ENCODE assay signal across 11 cellular contexts in the genomic region with DNA sequence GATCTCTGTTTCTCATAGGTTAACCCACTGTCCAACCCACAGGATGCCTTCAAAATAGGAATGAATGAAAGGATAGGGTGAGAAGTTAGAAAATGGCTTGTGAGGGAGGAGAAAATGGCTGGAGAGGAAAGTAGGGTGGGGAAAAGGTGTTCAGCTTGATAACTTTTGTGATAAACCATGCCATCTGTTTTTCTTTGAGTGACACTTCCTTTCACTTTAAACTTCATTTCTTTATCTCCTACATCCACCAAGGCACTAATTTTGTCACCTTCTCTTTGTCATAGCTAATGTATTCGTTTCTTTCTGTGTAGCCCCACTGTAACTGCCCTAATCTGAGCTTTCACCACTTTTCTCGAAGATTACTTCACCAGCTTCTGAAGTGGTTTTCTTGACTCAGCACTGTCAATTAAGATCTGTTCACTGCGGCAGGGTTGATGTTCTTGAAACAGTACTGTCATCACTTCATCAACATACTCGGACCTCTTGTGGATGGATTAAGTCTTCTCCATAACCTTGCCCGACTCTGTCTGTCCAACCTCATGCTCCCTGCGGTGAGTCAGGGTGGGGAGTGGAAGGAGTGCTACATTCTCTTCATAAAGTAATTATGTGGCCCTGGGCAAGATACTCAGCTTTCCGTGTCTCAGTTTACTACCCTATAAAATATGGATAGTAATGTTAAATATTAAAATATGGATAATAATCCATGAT. TPM values are rescaled to one million over a fixed set of nuclear protein-coding genes. Genes with fewer than 3 reads are reported as not detected.
DNase-seq lines count a peak whose midpoint lies in the region; ATAC-seq, FAIRE-seq and TF ChIP-seq lines count a peak whose summit lies in the region.
"Had no signal": no experiment of that assay in that cellular context is flagged by ENCODE, and none has a peak within 500 bp of the region (broad histone marks: within the 10 kb centered on the region; RNA-seq: fewer than 3 reads in every experiment).

No MANE protein-coding gene starts in this region.

- H3K4me3 Mint-ChIP-seq in activated CD4-positive, alpha-beta memory T cell treated with anti-CD3 and anti-CD28 coated beads for 36 hours: peak overlapping the region; percentile 45
- H3K4me3 Mint-ChIP-seq in activated CD4-positive, alpha-beta memory T cell treated with anti-CD3 and anti-CD28 coated beads, Interleukin-2, amount 10 ng/mL, durations not matched to agents 7 days and 5 days: no peak overlapping the region

- CTCF ChIA-PET in activated CD4-positive, alpha-beta memory T cell treated with anti-CD3 and anti-CD28 coated beads for 36 hours (lab: Charles Lee): no interaction called here
- CTCF ChIA-PET in activated CD4-positive, alpha-beta memory T cell treated with anti-CD3 and anti-CD28 coated beads, Interleukin-2, amount 10 ng/mL, durations not matched to agents 7 days and 5 days (lab: Charles Lee): no interaction called here

- ATAC-seq in RWPE2 (ENCODE audit: low read depth): peak; percentile 82
- ATAC-seq: psoas muscle had no signal

- H3K9me3 ChIP-seq in RWPE2 (ENCODE audit: severe bottlenecking): no peaks in the 10 kb centered on the region
- H3K9me3 ChIP-seq: psoas muscle had no signal

- H3K4me3 ChIP-seq in RWPE2 (ENCODE audit: severe bottlenecking) (no peak overlapping the region), coronary artery (peak overlapping the region; percentile 13)
- H3K4me3 ChIP-seq: psoas muscle had no signal

- H3K27me3 ChIP-seq in RWPE2 (ENCODE audit: insufficient read depth, poor library complexity, severe bottlenecking): no peaks in the 10 kb centered on the region

- H3K4me1 ChIP-seq in RWPE2 (ENCODE audit: insufficient read depth, poor library complexity, severe bottlenecking): no peaks in the 10 kb centered on the region
- H3K4me1 ChIP-seq: psoas muscle had no signal

- peak overlapping the region; percentile 44 for H3K27ac ChIP-seq in RWPE2 (ENCODE audit: poor library complexity, severe bottlenecking)
- peak overlapping the region; percentile 57 to 80 for H3K27ac ChIP-seq in coronary artery
- H3K27ac ChIP-seq: psoas muscle had no signal

- H3K36me3 ChIP-seq in RWPE2 (ENCODE audit: low read depth): peaks cover 8% of the 10 kb centered on the region; the same call in 1 of the 2 replicates

- TF ChIP-seq POLR2A in H54 (IDR thresholded peaks at IDR 0.05; ENCODE audit: low read depth, low read length): no peak

- H3K27ac Mint-ChIP-seq in activated CD4-positive, alpha-beta memory T cell treated with anti-CD3 and anti-CD28 coated beads for 36 hours: peak overlapping the region; percentile 64
- no peak overlapping the region for H3K27ac Mint-ChIP-seq in activated CD4-positive, alpha-beta memory T cell treated with anti-CD3 and anti-CD28 coated beads, Interleukin-2, amount 10 ng/mL, durations not matched to agents 7 days and 5 days

- peaks cover 10% of the 10 kb centered on the region for H3K4me1 Mint-ChIP-seq in activated CD4-positive, alpha-beta memory T cell treated with anti-CD3 and anti-CD28 coated beads for 36 hours (ENCODE audit: low read depth)
- peaks cover 18% of the 10 kb centered on the region for H3K4me1 Mint-ChIP-seq in activated CD4-positive, alpha-beta memory T cell treated with anti-CD3 and anti-CD28 coated beads, Interleukin-2, amount 10 ng/mL, durations not matched to agents 7 days and 5 days

- POLR2A ChIA-PET in activated CD4-positive, alpha-beta memory T cell treated with anti-CD3 and anti-CD28 coated beads for 36 hours (lab: Charles Lee): interaction anchor here (1.0 kb wide), 1 partner anchor 9 kb away, joined by 5 read pairs; no protein-coding TSS in a partner anchor
- POLR2A ChIA-PET in activated CD4-positive, alpha-beta memory T cell treated with anti-CD3 and anti-CD28 coated beads, Interleukin-2, amount 10 ng/mL, durations not matched to agents 7 days and 5 days (lab: Charles Lee): no interaction called here

- peaks cover 2% of the 10 kb centered on the region for H3K27me3 Mint-ChIP-seq in activated CD4-positive, alpha-beta memory T cell treated with anti-CD3 and anti-CD28 coated beads for 36 hours
- peaks cover 5% of the 10 kb centered on the region for H3K27me3 Mint-ChIP-seq in activated CD4-positive, alpha-beta memory T cell treated with anti-CD3 and anti-CD28 coated beads, Interleukin-2, amount 10 ng/mL, durations not matched to agents 7 days and 5 days

- DNase-seq in activated CD4-positive, alpha-beta memory T cell treated with anti-CD3 and anti-CD28 coated beads for 36 hours: peak; percentile 11
- no peak for DNase-seq in activated CD4-positive, alpha-beta memory T cell treated with anti-CD3 and anti-CD28 coated beads, Interleukin-2, amount 10 ng/mL, durations not matched to agents 7 days and 5 days
- DNase-seq in RWPE2 (ENCODE audit: low spot score): no peak
- no peak for DNase-seq in coronary artery (ENCODE audit: low spot score)
- DNase-seq in stromal cell of bone marrow (ENCODE audit: low read depth): peak; percentile 54
- no peak for DNase-seq in H4 (ENCODE audit: low spot score)
- no peak for DNase-seq in COLO829 (ENCODE audit: low spot score)
- DNase-seq in H54 (ENCODE audit: insufficient read length, low spot score): no peak
- DNase-seq: psoas muscle had no signal

- no peak for FAIRE-seq in H54 (lab: Jason Lieb, UNC)
- FAIRE-seq: endothelial cell of umbilical vein had no signal

- H3K9me3 Mint-ChIP-seq in activated CD4-positive, alpha-beta memory T cell treated with anti-CD3 and anti-CD28 coated beads for 36 hours: no peaks in the 10 kb centered on the region
- H3K9me3 Mint-ChIP-seq in activated CD4-positive, alpha-beta memory T cell treated with anti-CD3 and anti-CD28 coated beads, Interleukin-2, amount 10 ng/mL, durations not matched to agents 7 days and 5 days: no peaks in the 10 kb centered on the region

- no peak for TF ChIP-seq CTCF in RWPE2 (IDR thresholded peaks at IDR 0.05; ENCODE audit: poor library complexity, severe bottlenecking)
- TF ChIP-seq CTCF in coronary artery (IDR thresholded peaks at IDR 0.05): no peak

- intact Hi-C loops in activated CD4-positive, alpha-beta memory T cell treated with anti-CD3 and anti-CD28 coated beads for 36 hours (cut with micrococcal nuclease): no loop called here

- no peaks in the 10 kb centered on the region for H3K36me3 Mint-ChIP-seq in activated CD4-positive, alpha-beta memory T cell treated with anti-CD3 and anti-CD28 coated beads for 36 hours
- H3K36me3 Mint-ChIP-seq in activated CD4-positive, alpha-beta memory T cell treated with anti-CD3 and anti-CD28 coated beads, Interleukin-2, amount 10 ng/mL, durations not matched to agents 7 days and 5 days (ENCODE audit: low read depth): no peaks in the 10 kb centered on the region

RNA-seq across cellular contexts. Expression of a gene that starts 5.5 kb away (rescaled TPM):
- 10 to 100 TPM; 28.4 to 35.5 TPM for total RNA-seq in activated CD4-positive, alpha-beta memory T cell treated with anti-CD3 and anti-CD28 coated beads for 36 hours
- 10 to 100 TPM; 20.7 to 22.0 TPM for total RNA-seq in activated CD4-positive, alpha-beta memory T cell treated with anti-CD3 and anti-CD28 coated beads, Interleukin-2, amount 10 ng/mL, durations not matched to agents 7 days and 5 days
- 45.0 and 61.1 TPM in 2 replicates for total RNA-seq in H4 (2014; rRNA removed; shearing (Covaris generic))

RNA-seq across cellular contexts. Expression of a gene that starts 28.1 kb away (rescaled TPM):
- total RNA-seq in activated CD4-positive, alpha-beta memory T cell treated with anti-CD3 and anti-CD28 coated beads for 36 hours: not detected
- not detected for total RNA-seq in activated CD4-positive, alpha-beta memory T cell treated with anti-CD3 and anti-CD28 coated beads, Interleukin-2, amount 10 ng/mL, durations not matched to agents 7 days and 5 days
- total RNA-seq in H4 (2014; rRNA removed; shearing (Covaris generic)): not detected in 2 replicates
- total RNA-seq: endothelial cell of umbilical vein, liver, psoas muscle had no signal

RNA-seq across cellular contexts. Expression of a gene that starts 39.1 kb away (rescaled TPM):
- total RNA-seq in activated CD4-positive, alpha-beta memory T cell treated with anti-CD3 and anti-CD28 coated beads for 36 hours: not detected
- not detected for total RNA-seq in activated CD4-positive, alpha-beta memory T cell treated with anti-CD3 and anti-CD28 coated beads, Interleukin-2, amount 10 ng/mL, durations not matched to agents 7 days and 5 days
- not detected in 2 replicates for total RNA-seq in H4 (2014; rRNA removed; shearing (Covaris generic))
- total RNA-seq: endothelial cell of umbilical vein, liver, psoas muscle had no signal

RNA-seq across cellular contexts. Expression of a gene that starts 45.5 kb away (rescaled TPM):
- not detected for total RNA-seq in activated CD4-positive, alpha-beta memory T cell treated with anti-CD3 and anti-CD28 coated beads for 36 hours
- not detected for total RNA-seq in activated CD4-positive, alpha-beta memory T cell treated with anti-CD3 and anti-CD28 coated beads, Interleukin-2, amount 10 ng/mL, durations not matched to agents 7 days and 5 days
- not detected in 2 replicates for total RNA-seq in H4 (2014; rRNA removed; shearing (Covaris generic))
- total RNA-seq: endothelial cell of umbilical vein, liver, psoas muscle had no signal

RNA-seq across cellular contexts. Expression of a gene that starts 55.9 kb away (rescaled TPM):
- total RNA-seq in activated CD4-positive, alpha-beta memory T cell treated with anti-CD3 and anti-CD28 coated beads for 36 hours: not detected
- total RNA-seq in activated CD4-positive, alpha-beta memory T cell treated with anti-CD3 and anti-CD28 coated beads, Interleukin-2, amount 10 ng/mL, durations not matched to agents 7 days and 5 days: not detected
- total RNA-seq in H4 (2014; rRNA removed; shearing (Covaris generic)): not detected in 2 replicates
- total RNA-seq: endothelial cell of umbilical vein, liver, psoas muscle had no signal

Comparison
In these comparisons a context has a peak if more than half of its experiments do, and no peak if none do; other contexts are left out.
1. DNase-seq: peak in activated CD4-positive, alpha-beta memory T cell treated with anti-CD3 and anti-CD28 coated beads for 36 hours (single experiment) and stromal cell of bone marrow (single experiment); none in activated CD4-positive, alpha-beta memory T cell treated with anti-CD3 and anti-CD28 coated beads, Interleukin-2, amount 10 ng/mL, durations not matched to agents 7 days and 5 days (single experiment), RWPE2 (single experiment), coronary artery (single experiment), H4 (single experiment), COLO829 (single experiment) and H54 (single experiment).